ENCODE assay signal across 8 cellular contexts in genomic region chr3:159828542-159828943, GRCh38. TPM values are rescaled to one million over a fixed set of nuclear protein-coding genes. Genes with fewer than 3 reads are reported as not detected.
DNase-seq lines count a peak whose midpoint lies in the region; ATAC-seq and TF ChIP-seq lines count a peak whose summit lies in the region.

No MANE protein-coding gene starts in this region.

- no peaks in the 10 kb centered on the region for H3K36me3 Mint-ChIP-seq in HFFc6 (ENCODE audit: low read depth)
- H3K36me3 Mint-ChIP-seq in activated naive CD4-positive, alpha-beta T cell treated with anti-CD3 and anti-CD28 coated beads for 36 hours (ENCODE audit: low read depth): no peaks in the 10 kb centered on the region

- no peak overlapping the region for H3K27ac ChIP-seq in DND-41 (ENCODE audit: low read length)
- no peak overlapping the region for H3K27ac ChIP-seq in vagina

- TF ChIP-seq CTCF in DND-41 (IDR thresholded peaks at IDR 0.05; ENCODE audit: borderline replicate concordance, extremely low read depth, low read length, poor library complexity, severe bottlenecking): peak; percentile 59
- TF ChIP-seq CTCF in HFFc6 (IDR thresholded peaks at IDR 0.05): peak; percentile 86
- peak; percentile 35 for TF ChIP-seq CTCF in astrocyte of the cerebellum (IDR thresholded peaks at IDR 0.05; ENCODE audit: low read depth, low read length, missing control alignments)
- peak in 2 of 3 experiments; percentile 2 to 63 for TF ChIP-seq CTCF in vagina (IDR thresholded peaks at IDR 0.05)

- no peaks in the 10 kb centered on the region for H3K27me3 Mint-ChIP-seq in HFFc6 (ENCODE audit: insufficient read depth)
- H3K27me3 Mint-ChIP-seq in activated naive CD4-positive, alpha-beta T cell treated with anti-CD3 and anti-CD28 coated beads for 36 hours (ENCODE audit: low read depth): peaks cover 2% of the 10 kb centered on the region

- intact Hi-C loops in vagina (cut with DNase I): no loop called here
- intact Hi-C loops in activated naive CD4-positive, alpha-beta T cell treated with anti-CD3 and anti-CD28 coated beads for 36 hours (cut with micrococcal nuclease): loop anchor here (1.0 to 2.0 kb wide), 2 partner anchors 66 to 178 kb away; no protein-coding TSS in a partner anchor

- H2AFZ ChIP-seq in DND-41 (ENCODE audit: low read depth, low read length): no peak overlapping the region

- peaks cover 64% of the 10 kb centered on the region for H3K4me1 Mint-ChIP-seq in HFFc6 (ENCODE audit: low read depth)
- no peaks in the 10 kb centered on the region for H3K4me1 Mint-ChIP-seq in activated naive CD4-positive, alpha-beta T cell treated with anti-CD3 and anti-CD28 coated beads for 36 hours (ENCODE audit: low read depth)

- DNase-seq in DND-41: no peak
- DNase-seq in HFFc6: peak; percentile 68
- DNase-seq in NCI-H2196 treated with DMSO at 0.1 percent for 48 hours (lab: John Stamatoyannopoulos, UW; ENCODE audit: unreplicated experiment): peak; percentile 91
- DNase-seq in astrocyte of the cerebellum (ENCODE audit: low read depth): peak; percentile 49
- DNase-seq in kidney glomerular epithelial cell (lab: John Stamatoyannopoulos, UW): peak; percentile 89
- DNase-seq in vagina (ENCODE audit: extremely low spot score in 2 of 2): no peak
- no peak for DNase-seq in activated naive CD4-positive, alpha-beta T cell treated with anti-CD3 and anti-CD28 coated beads for 36 hours
- no peak for DNase-seq in stimulated activated CD4-positive, alpha-beta T cell treated with anti-CD3 and anti-CD28 coated beads, Interleukin-12 subunit alpha, Interleukin-12 subunit beta, amount 100 ng/mL, for 4 hours

- H3K4me3 ChIP-seq in DND-41 (ENCODE audit: low read depth in 1 of 2, low read length in 2 of 2): no peak overlapping the region
- H3K4me3 ChIP-seq in astrocyte of the cerebellum (ENCODE audit: low read depth, low read length): no peak overlapping the region
- no peak overlapping the region for H3K4me3 ChIP-seq in vagina

- peak; percentile 64; the same call in 1 of the 3 replicates for ATAC-seq in DND-41 (ENCODE audit: insufficient read depth, low read depth)

- no peak for TF ChIP-seq POLR2A in vagina (IDR thresholded peaks at IDR 0.05)

- H3K27ac Mint-ChIP-seq in HFFc6: peak overlapping the region; percentile 77
- no peak overlapping the region for H3K27ac Mint-ChIP-seq in activated naive CD4-positive, alpha-beta T cell treated with anti-CD3 and anti-CD28 coated beads for 36 hours

- H3K9ac ChIP-seq in DND-41 (ENCODE audit: low read depth, low read length): no peak overlapping the region

- H3K27me3 ChIP-seq in DND-41 (ENCODE audit: insufficient read depth, low read length, poor library complexity) (no peaks in the 10 kb centered on the region), vagina (no peaks in the 10 kb centered on the region)

- H3K9me3 ChIP-seq in DND-41 (ENCODE audit: insufficient read depth, low read length, severe bottlenecking) (no peaks in the 10 kb centered on the region), vagina (no peaks in the 10 kb centered on the region)

- H4K20me1 ChIP-seq in DND-41 (ENCODE audit: insufficient read depth, low read length): no peaks in the 10 kb centered on the region; the same call in 1 of the 2 replicates

- no peaks in the 10 kb centered on the region for H3K9me3 Mint-ChIP-seq in HFFc6
- no peaks in the 10 kb centered on the region for H3K9me3 Mint-ChIP-seq in activated naive CD4-positive, alpha-beta T cell treated with anti-CD3 and anti-CD28 coated beads for 36 hours

- H3K79me2 ChIP-seq in DND-41 (ENCODE audit: insufficient read depth, low read length): no peaks in the 10 kb centered on the region

- CTCF ChIA-PET in activated naive CD4-positive, alpha-beta T cell treated with anti-CD3 and anti-CD28 coated beads for 36 hours (lab: Charles Lee): interaction anchor here (0.6 to 2.0 kb wide), 8 partner anchors 10 to 727 kb away, joined by 3 to 8 read pairs (median 3); no protein-coding TSS in a partner anchor

- H3K36me3 ChIP-seq in DND-41 (ENCODE audit: insufficient read depth, low read length) (no peaks in the 10 kb centered on the region), vagina (no peaks in the 10 kb centered on the region)

- H3K4me1 ChIP-seq in DND-41 (ENCODE audit: insufficient read depth, low read length) (no peaks in the 10 kb centered on the region; the same call in 1 of the 2 replicates), vagina (peaks cover 36% of the 10 kb centered on the region)

- H3K4me2 ChIP-seq in DND-41 (ENCODE audit: insufficient read depth, low read length): no peak overlapping the region

- in situ Hi-C loops in astrocyte of the cerebellum (cut with HindIII; ENCODE audit: low sequenced_read_pairs): no loop called here

- H3K4me3 Mint-ChIP-seq in HFFc6: peak overlapping the region; percentile 63
- no peak overlapping the region for H3K4me3 Mint-ChIP-seq in activated naive CD4-positive, alpha-beta T cell treated with anti-CD3 and anti-CD28 coated beads for 36 hours

RNA-seq across cellular contexts. Expression of gene SCHIP1, which starts 11.1 kb away (rescaled TPM):
- 1 to 10 TPM; 1.1 to 8.1 (median 2.2) TPM for total RNA-seq in HFFc6 (2021; fragmentation: NEBNext Ultra II Directional; extraction: Animal tissue kit (Norgen Biotek cat#: 25700))
- total RNA-seq in vagina: 17.7 TPM
- total RNA-seq in activated naive CD4-positive, alpha-beta T cell treated with anti-CD3 and anti-CD28 coated beads for 36 hours: not detected

Comparison
In these comparisons a context has a peak if more than half of its experiments do, and no peak if none do; other contexts are left out.
1. DNase-seq: peak in HFFc6 (single experiment), NCI-H2196 treated with DMSO at 0.1 percent for 48 hours (single experiment), astrocyte of the cerebellum (single experiment) and kidney glomerular epithelial cell (single experiment); none in DND-41 (single experiment), vagina (0 of 2), activated naive CD4-positive, alpha-beta T cell treated with anti-CD3 and anti-CD28 coated beads for 36 hours (single experiment) and stimulated activated CD4-positive, alpha-beta T cell treated with anti-CD3 and anti-CD28 coated beads, Interleukin-12 subunit alpha, Interleukin-12 subunit beta, amount 100 ng/mL, for 4 hours (single experiment).
2. CTCF ChIP-seq: peak in every context shown above with its lines; median percentile 86 in HFFc6; 59 in DND-41; 35 in astrocyte of the cerebellum; 32 in vagina.